Comparison of ENCODE assay signal across 8 cellular contexts in genomic region chr6:30612687-30613248, GRCh38. TPM values are rescaled to one million over a fixed set of nuclear protein-coding genes. Genes with fewer than 3 reads are reported as not detected.
DNase-seq lines count a peak whose midpoint lies in the region; ATAC-seq and TF ChIP-seq lines count a peak whose summit lies in the region.

No MANE protein-coding gene starts in this region.

- peak; percentile 34 to 36 for TF ChIP-seq POLR2A in adrenal gland (IDR thresholded peaks at IDR 0.05)

- H3K27me3 ChIP-seq in adrenal gland: no peaks in the 10 kb centered on the region

- H3K4me1 ChIP-seq in adrenal gland (replicated peaks in 1 of 2): peaks cover 4 to 43% of the 10 kb centered on the region in 2 donors

- no peak overlapping the region for H3K4me3 Mint-ChIP-seq in memory B cell

- DNase-seq in HCEC 1CT (peak; percentile 34), adrenal gland (no peak), memory B cell (ENCODE audit: low spot score in 2 of 2) (no peak), Kasumi-1 (lab: John Stamatoyannopoulos, UW) (no peak), C1 segment of cervical spinal cord (lab: John Stamatoyannopoulos, UW) (no peak)

- H3K27ac ChIP-seq in 22Rv1 (peak overlapping the region; percentile 99), adrenal gland (peak overlapping the region in 3 of 5 donors; percentile 53 to 96 (median 92))

- H3K36me3 Mint-ChIP-seq in memory B cell: peaks cover 30% of the 10 kb centered on the region

- peaks cover 0 to 33% of the 10 kb centered on the region in 2 donors for H3K36me3 ChIP-seq in adrenal gland (replicated peaks in 1 of 2)

- H3K4me3 ChIP-seq in adrenal gland: no peak overlapping the region

- H3K27me3 Mint-ChIP-seq in memory B cell: no peaks in the 10 kb centered on the region

- H3K27ac Mint-ChIP-seq in memory B cell: peak overlapping the region; percentile 100

- ATAC-seq in memory B cell (ENCODE audit: low read depth): no peak
- no peak for ATAC-seq in GM18519 (IDR thresholded peaks at IDR 0.05; ENCODE audit: low FRiP score, unreplicated experiment)
- no peak for ATAC-seq in HG03520 (IDR thresholded peaks at IDR 0.05; ENCODE audit: unreplicated experiment)

- intact Hi-C loops in adrenal gland (cut with DNase I): no loop called here

- no peaks in the 10 kb centered on the region for H3K9me3 Mint-ChIP-seq in memory B cell

- peaks cover 41% of the 10 kb centered on the region for H3K4me1 Mint-ChIP-seq in memory B cell

- TF ChIP-seq CTCF in 22Rv1 (IDR thresholded peaks at IDR 0.05): no peak
- peak in 1 of 6 experiments; percentile 4 for TF ChIP-seq CTCF in adrenal gland (IDR thresholded peaks at IDR 0.05)

- 41 to 53% (median 48%) methylated on average over 6 of the region's 6 CpGs for WGBS in adrenal gland, 4 donors

- H3K9me3 ChIP-seq in adrenal gland (replicated peaks in 1 of 3): no peaks in the 10 kb centered on the region

RNA-seq across cellular contexts. Expression of gene PPP1R10, which starts 4.3 kb away (rescaled TPM):
- total RNA-seq in adrenal gland: 100 to 1,000 TPM in 1 of 8 donors, 10 to 100 TPM in 7; 33.3 to 102 (median 72.0) TPM
- 10 to 100 TPM; 28.8 to 99.1 (median 61.1) TPM for polyA plus RNA-seq in adrenal gland

RNA-seq across cellular contexts. Expression of gene MRPS18B, which starts 4.9 kb away (rescaled TPM):
- 100 to 1,000 TPM in 1 of 8 donors, 10 to 100 TPM in 7; 51.0 to 105 (median 74.8) TPM for total RNA-seq in adrenal gland
- 10 to 100 TPM; 43.0 to 90.5 (median 48.5) TPM for polyA plus RNA-seq in adrenal gland

RNA-seq across cellular contexts. Expression of gene ATAT1, which starts 13.9 kb away (rescaled TPM):
- 10 to 100 TPM in 1 of 8 donors, 1 to 10 TPM in 6, under 1 TPM in 1; 0.78 to 10.1 (median 5.9) TPM for total RNA-seq in adrenal gland
- 10 to 100 TPM; 10.1 to 16.3 (median 13.0) TPM for polyA plus RNA-seq in adrenal gland

RNA-seq across cellular contexts. Expression of gene C6orf136, which starts 34.2 kb away (rescaled TPM):
- 10 to 100 TPM in 7 of 8 donors, 1 to 10 TPM in 1; 1.8 to 25.7 (median 17.3) TPM for total RNA-seq in adrenal gland
- 10 to 100 TPM; 20.0 to 73.7 (median 49.7) TPM for polyA plus RNA-seq in adrenal gland

RNA-seq across cellular contexts. Expression of gene ABCF1, which starts 41.5 kb away (rescaled TPM):
- total RNA-seq in adrenal gland: 10 to 100 TPM; 24.6 to 53.1 (median 36.2) TPM
- 10 to 100 TPM; 18.7 to 75.2 (median 41.3) TPM for polyA plus RNA-seq in adrenal gland
